In the genomic region with DNA sequence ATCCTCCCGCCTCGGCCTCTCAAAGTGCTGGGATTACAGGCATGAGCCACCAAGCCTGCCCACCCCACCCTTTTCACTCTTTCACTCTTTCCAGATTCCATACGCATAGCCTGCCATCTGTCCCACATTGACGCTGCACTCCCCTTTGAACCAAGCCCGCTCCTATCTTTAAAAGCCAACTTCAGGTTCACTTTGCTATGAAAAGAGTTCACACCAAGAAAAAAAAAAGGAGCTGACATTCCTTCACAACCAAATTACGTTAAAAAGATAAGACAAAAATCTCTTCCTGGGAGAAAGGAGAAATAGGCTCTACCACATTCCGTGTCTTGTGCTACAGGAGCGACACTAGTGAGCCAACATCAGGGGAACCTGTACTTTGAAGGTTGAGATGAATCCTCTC, we compare ENCODE assay signal across 28 cellular contexts. TPM values are rescaled to one million over a fixed set of nuclear protein-coding genes. Genes with fewer than 3 reads are reported as not detected.
"Had no signal": no experiment of that assay in that cellular context is flagged by ENCODE, and none has a peak within 500 bp of the region (broad histone marks: within the 10 kb centered on the region; RNA-seq: fewer than 3 reads in every experiment).

No MANE protein-coding gene starts in this region.

- ATAC-seq: stimulated activated effector memory CD8-positive, alpha-beta T cell treated with anti-CD3 and anti-CD28 coated beads, Interleukin-12 subunit alpha, Interleukin-12 subunit beta, amount 100 ng/mL, for 72 hours; stimulated activated memory B cell treated with anti-CD40 and anti-IgM and Interleukin-4, amounts not matched to agents 10 μg/mL and 1 μg/mL and 100 μg/mL, for 72 hours; stimulated activated naive B cell treated with anti-CD40 and anti-IgM and Interleukin-4, amounts not matched to agents 10 μg/mL and 1 μg/mL and 100 μg/mL, for 72 hours; stimulated activated naive CD8-positive, alpha-beta T cell treated with anti-CD3 and anti-CD28 coated beads, Interleukin-15, amount 100 ng/mL, for 72 hours; upper lobe of right lung had no signal

- H3K4me1 Mint-ChIP-seq: stimulated activated memory B cell treated with anti-CD40 and anti-IgM and Interleukin-4, amounts not matched to agents 10 μg/mL and 1 μg/mL and 100 μg/mL, for 72 hours had no signal

- H3K36me3 ChIP-seq: stomach, suprapubic skin, thoracic aorta, thyroid gland, tibial artery, tibial nerve, transverse colon, upper lobe of left lung, upper lobe of right lung, uterus, vagina had no signal

- DNase-seq: stimulated activated CD4-positive, alpha-beta T cell treated with anti-CD3 and anti-CD28 coated beads, Interleukin-1b, Interleukin-23, amount 100 ng/mL, for 48 hours; stimulated activated CD4-positive, alpha-beta T cell treated with anti-CD3 and anti-CD28 coated beads, Interleukin-2, amount 100 ng/mL, for 24 hours; stimulated activated CD4-positive, alpha-beta T cell treated with anti-CD3 and anti-CD28 coated beads, Interleukin-2, amount 100 ng/mL, for 48 hours; stimulated activated CD4-positive, alpha-beta T cell treated with anti-CD3 and anti-CD28 coated beads, Interleukin-4, amount 100 ng/mL, for 1 hour; stimulated activated CD4-positive, alpha-beta T cell treated with anti-CD3 and anti-CD28 coated beads, Interleukin-4, amount 100 ng/mL, for 24 hours; stimulated activated CD4-positive, alpha-beta T cell treated with anti-CD3 and anti-CD28 coated beads, Interleukin-4, amount 100 ng/mL, for 4 hours; stimulated activated CD8-positive, alpha-beta memory T cell treated with anti-CD3 and anti-CD28 coated beads, Interleukin-4, amount 100 ng/mL, for 48 hours; stimulated activated naive B cell treated with anti-CD40 and anti-IgM and Interleukin-4, amounts not matched to agents 10 μg/mL and 1 μg/mL and 100 μg/mL, for 72 hours; stimulated activated naive CD4-positive, alpha-beta T cell; stimulated activated naive CD4-positive, alpha-beta T cell treated with Interleukin-2 at 50 U/mL for 16 hours; stimulated activated naive CD8-positive, alpha-beta T cell treated with anti-CD3 and anti-CD28 coated beads, Interleukin-15, amount 100 ng/mL, for 72 hours; stomach; substantia nigra; testis; thyroid gland; tibial artery; transverse colon; upper lobe of left lung; upper lobe of right lung; uterus had no signal

- H3K27ac Mint-ChIP-seq: stimulated activated effector memory CD8-positive, alpha-beta T cell treated with anti-CD3 and anti-CD28 coated beads, Interleukin-12 subunit alpha, Interleukin-12 subunit beta, amount 100 ng/mL, for 72 hours; stimulated activated memory B cell treated with anti-CD40 and anti-IgM and Interleukin-4, amounts not matched to agents 10 μg/mL and 1 μg/mL and 100 μg/mL, for 72 hours; stimulated activated naive B cell treated with anti-CD40 and anti-IgM and Interleukin-4, amounts not matched to agents 10 μg/mL and 1 μg/mL and 100 μg/mL, for 72 hours; stimulated activated naive CD8-positive, alpha-beta T cell treated with anti-CD3 and anti-CD28 coated beads, Interleukin-15, amount 100 ng/mL, for 72 hours; type B pancreatic cell had no signal

- H3K4me3 ChIP-seq: stomach, suprapubic skin, testis, thoracic aorta, thyroid gland, tibial artery, tibial nerve, transverse colon, upper lobe of left lung, upper lobe of right lung, uterus, vagina had no signal

- H3K9me3 Mint-ChIP-seq: stimulated activated effector memory CD8-positive, alpha-beta T cell treated with anti-CD3 and anti-CD28 coated beads, Interleukin-12 subunit alpha, Interleukin-12 subunit beta, amount 100 ng/mL, for 72 hours; stimulated activated memory B cell treated with anti-CD40 and anti-IgM and Interleukin-4, amounts not matched to agents 10 μg/mL and 1 μg/mL and 100 μg/mL, for 72 hours; stimulated activated naive B cell treated with anti-CD40 and anti-IgM and Interleukin-4, amounts not matched to agents 10 μg/mL and 1 μg/mL and 100 μg/mL, for 72 hours; stimulated activated naive CD8-positive, alpha-beta T cell treated with anti-CD3 and anti-CD28 coated beads, Interleukin-15, amount 100 ng/mL, for 72 hours; type B pancreatic cell had no signal

- H3K27ac ChIP-seq: stomach, suprapubic skin, testis, thoracic aorta, thyroid gland, tibial artery, tibial nerve, transverse colon, upper lobe of left lung, upper lobe of right lung, uterus, vagina had no signal

- H3K36me3 Mint-ChIP-seq: stimulated activated effector memory CD8-positive, alpha-beta T cell treated with anti-CD3 and anti-CD28 coated beads, Interleukin-12 subunit alpha, Interleukin-12 subunit beta, amount 100 ng/mL, for 72 hours; stimulated activated memory B cell treated with anti-CD40 and anti-IgM and Interleukin-4, amounts not matched to agents 10 μg/mL and 1 μg/mL and 100 μg/mL, for 72 hours; stimulated activated naive B cell treated with anti-CD40 and anti-IgM and Interleukin-4, amounts not matched to agents 10 μg/mL and 1 μg/mL and 100 μg/mL, for 72 hours; type B pancreatic cell had no signal

- H3K9me3 ChIP-seq: stomach, suprapubic skin, testis, thoracic aorta, thyroid gland, tibial artery, transverse colon, upper lobe of left lung, upper lobe of right lung, uterus, vagina had no signal

- H3K4me3 Mint-ChIP-seq: stimulated activated effector memory CD8-positive, alpha-beta T cell treated with anti-CD3 and anti-CD28 coated beads, Interleukin-12 subunit alpha, Interleukin-12 subunit beta, amount 100 ng/mL, for 72 hours; stimulated activated memory B cell treated with anti-CD40 and anti-IgM and Interleukin-4, amounts not matched to agents 10 μg/mL and 1 μg/mL and 100 μg/mL, for 72 hours; stimulated activated naive B cell treated with anti-CD40 and anti-IgM and Interleukin-4, amounts not matched to agents 10 μg/mL and 1 μg/mL and 100 μg/mL, for 72 hours; stimulated activated naive CD8-positive, alpha-beta T cell treated with anti-CD3 and anti-CD28 coated beads, Interleukin-15, amount 100 ng/mL, for 72 hours; type B pancreatic cell had no signal

- H3K27me3 ChIP-seq: testis, thyroid gland, tibial nerve, upper lobe of left lung, upper lobe of right lung, uterus, vagina had no signal

- H3K4me1 ChIP-seq: stomach, suprapubic skin, tibial artery, tibial nerve, transverse colon, upper lobe of left lung, upper lobe of right lung, uterus, vagina had no signal

RNA-seq across cellular contexts. Expression of a gene that starts 41.5 kb away (rescaled TPM):
- polyA plus RNA-seq: stomach, urinary bladder had no signal
